15 cellular contexts compared by ENCODE assay signal in the genomic region with DNA sequence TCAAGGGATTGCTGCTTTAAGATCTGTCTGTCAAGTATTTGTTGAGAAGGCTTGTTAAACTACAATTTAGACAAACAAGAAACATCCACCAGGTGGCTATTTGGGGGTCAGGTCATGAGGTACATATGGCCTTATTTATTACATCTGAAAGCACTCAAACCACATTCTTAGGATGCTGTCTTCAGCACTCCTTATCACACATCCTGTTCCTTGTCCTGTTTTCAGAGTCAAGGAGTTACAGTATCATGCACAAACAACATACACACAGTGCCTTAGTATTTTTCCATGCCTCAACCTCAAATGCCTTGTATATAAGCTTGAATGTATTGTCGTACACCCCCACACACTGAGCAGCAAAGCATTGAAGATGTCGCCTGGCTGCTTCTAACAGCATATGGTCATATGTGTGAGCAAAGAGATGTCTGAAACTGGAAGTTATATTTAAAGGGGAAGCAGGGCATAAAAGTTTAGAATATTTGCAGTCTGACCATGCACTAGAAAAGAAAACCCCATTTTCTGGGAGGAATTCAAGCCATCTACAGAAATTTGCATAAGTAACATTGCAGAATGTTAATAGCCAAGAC.
A peak's percentile ranks its signal among the peaks of the same experiment; 100 is the strongest.
DNase-seq lines count a peak whose midpoint lies in the region; TF ChIP-seq lines count a peak whose summit lies in the region.
"Had no signal": no experiment of that assay in that cellular context is flagged by ENCODE, and none has a peak within 500 bp of the region (broad histone marks: within the 10 kb centered on the region; RNA-seq: fewer than 3 reads in every experiment).

No MANE protein-coding gene starts in this region.

- H3K4me3 Mint-ChIP-seq in Calu3 (ENCODE audit: low read depth, unreplicated experiment) (peak overlapping the region; percentile 37), endothelial cell (ENCODE audit: unreplicated experiment) (peak overlapping the region; percentile 18)
- H3K4me3 Mint-ChIP-seq: B cell; CD4-positive, alpha-beta T cell; H9 had no signal

- H3K9me2 ChIP-seq in Karpas-422 (replicated peaks; ENCODE audit: insufficient read depth, low read length), result no peaks in the 10 kb centered on the region

- H3K27ac ChIP-seq in Karpas-422 (ENCODE audit: low read length) (no peak overlapping the region), OCI-LY3 (ENCODE audit: low read length) (no peak overlapping the region; the same call in 1 of the 2 replicates)
- H3K27ac ChIP-seq: HL-60 had no signal

- H3K27me3 ChIP-seq in Karpas-422 (ENCODE audit: low read length), result no peaks in the 10 kb centered on the region
- no peaks in the 10 kb centered on the region for H3K27me3 ChIP-seq in OCI-LY3 (ENCODE audit: low read depth, low read length)

- no peak for DNase-seq in Calu3
- peak; percentile 43 for DNase-seq in Karpas-422
- DNase-seq in endothelial cell (ENCODE audit: low spot score), result no peak
- no peak for DNase-seq in effector CD8-positive, alpha-beta T cell (lab: John Stamatoyannopoulos, UW)
- no peak for DNase-seq in NCI-H187 (lab: John Stamatoyannopoulos, UW)
- DNase-seq in GM03348 (ENCODE audit: low spot score), result no peak
- DNase-seq: C1 segment of cervical spinal cord; CD4-positive, alpha-beta T cell; GOT3; H9; KBM-7 had no signal

- H3K4me1 ChIP-seq in Karpas-422 (ENCODE audit: low read length), result no peaks in the 10 kb centered on the region
- peaks cover 15% of the 10 kb centered on the region for H3K4me1 ChIP-seq in OCI-LY3 (ENCODE audit: low read length)

- no peak for TF ChIP-seq CTCF in Calu3 (IDR thresholded peaks at IDR 0.05; ENCODE audit: unreplicated experiment)
- no peak for TF ChIP-seq CTCF in OCI-LY3 (IDR thresholded peaks at IDR 0.05; ENCODE audit: low read depth, low read length)
- TF ChIP-seq CTCF in endothelial cell (IDR thresholded peaks at IDR 0.05; ENCODE audit: unreplicated experiment), result no peak

- H3K79me2 ChIP-seq in Karpas-422 (ENCODE audit: low read length), result no peaks in the 10 kb centered on the region
- H3K79me2 ChIP-seq in OCI-LY3 (ENCODE audit: low read length), result no peaks in the 10 kb centered on the region

- BruUV-seq in Calu3 (replicated peaks; lab: Mats Ljungman, UMichigan), result no TSS peak

- H2AFZ ChIP-seq in Karpas-422 (ENCODE audit: low read length) (no peak overlapping the region), OCI-LY3 (ENCODE audit: low read depth, low read length) (no peak overlapping the region)

- H3K36me3 Mint-ChIP-seq in Calu3 (ENCODE audit: insufficient read depth, unreplicated experiment) (peaks cover 9% of the 10 kb centered on the region), endothelial cell (ENCODE audit: low read depth, unreplicated experiment) (peaks cover 33% of the 10 kb centered on the region)

- H3K9ac ChIP-seq in Karpas-422 (ENCODE audit: low read length), result no peak overlapping the region
- no peak overlapping the region for H3K9ac ChIP-seq in OCI-LY3 (ENCODE audit: low read length)

- H3K4me3 ChIP-seq in Karpas-422 (ENCODE audit: low read length), result no peak overlapping the region
- H3K4me3 ChIP-seq in OCI-LY3 (ENCODE audit: low read length), result no peak overlapping the region
- H3K4me3 ChIP-seq: GM12878 had no signal

- H3K9me3 ChIP-seq in Karpas-422 (ENCODE audit: low read length), result peaks cover 5% of the 10 kb centered on the region; the same call in 1 of the 2 replicates
- H3K9me3 ChIP-seq in OCI-LY3 (ENCODE audit: insufficient read depth, low read length), result no peaks in the 10 kb centered on the region

- H3K36me3 ChIP-seq in Karpas-422 (ENCODE audit: insufficient read depth, low read length), result peaks cover 20% of the 10 kb centered on the region
- peaks cover 4% of the 10 kb centered on the region for H3K36me3 ChIP-seq in OCI-LY3 (replicated peaks; ENCODE audit: low read depth, low read length)

- CTCF ChIA-PET in Calu3 (lab: Charles Lee), result no interaction called here

- H3K9me3 Mint-ChIP-seq in Calu3 (ENCODE audit: low read depth, unreplicated experiment) (peaks cover 10% of the 10 kb centered on the region), endothelial cell (ENCODE audit: unreplicated experiment) (peaks cover 14% of the 10 kb centered on the region)

- intact Hi-C loops in Calu3 (cut with micrococcal nuclease; ENCODE audit: unreplicated experiment), result no loop called here

- H4K20me1 ChIP-seq in Karpas-422 (ENCODE audit: insufficient read depth, low read depth, low read length) (no peaks in the 10 kb centered on the region), OCI-LY3 (ENCODE audit: insufficient read depth, low read length) (no peaks in the 10 kb centered on the region)

- H3K27me3 Mint-ChIP-seq in Calu3 (ENCODE audit: unreplicated experiment) (no peaks in the 10 kb centered on the region), endothelial cell (ENCODE audit: unreplicated experiment) (peaks cover 6% of the 10 kb centered on the region)
- H3K27me3 Mint-ChIP-seq: B cell had no signal

- H3K4me1 Mint-ChIP-seq in Calu3 (ENCODE audit: low read depth, unreplicated experiment) (peaks cover 26% of the 10 kb centered on the region), endothelial cell (ENCODE audit: unreplicated experiment) (peaks cover 10% of the 10 kb centered on the region)
- H3K4me1 Mint-ChIP-seq: B cell, H9 had no signal

- H3K27ac Mint-ChIP-seq in Calu3 (ENCODE audit: unreplicated experiment) (peak overlapping the region; percentile 93), endothelial cell (ENCODE audit: unreplicated experiment) (no peak overlapping the region)
- H3K27ac Mint-ChIP-seq: B cell; CD4-positive, alpha-beta T cell; H9 had no signal

- H3K4me2 ChIP-seq in Karpas-422 (ENCODE audit: low read depth, low read length, poor library complexity, severe bottlenecking) (no peak overlapping the region), OCI-LY3 (ENCODE audit: low read length) (peak overlapping the region; percentile 31)
